ENCODE assay signal across 1 cellular context in the genomic region with DNA sequence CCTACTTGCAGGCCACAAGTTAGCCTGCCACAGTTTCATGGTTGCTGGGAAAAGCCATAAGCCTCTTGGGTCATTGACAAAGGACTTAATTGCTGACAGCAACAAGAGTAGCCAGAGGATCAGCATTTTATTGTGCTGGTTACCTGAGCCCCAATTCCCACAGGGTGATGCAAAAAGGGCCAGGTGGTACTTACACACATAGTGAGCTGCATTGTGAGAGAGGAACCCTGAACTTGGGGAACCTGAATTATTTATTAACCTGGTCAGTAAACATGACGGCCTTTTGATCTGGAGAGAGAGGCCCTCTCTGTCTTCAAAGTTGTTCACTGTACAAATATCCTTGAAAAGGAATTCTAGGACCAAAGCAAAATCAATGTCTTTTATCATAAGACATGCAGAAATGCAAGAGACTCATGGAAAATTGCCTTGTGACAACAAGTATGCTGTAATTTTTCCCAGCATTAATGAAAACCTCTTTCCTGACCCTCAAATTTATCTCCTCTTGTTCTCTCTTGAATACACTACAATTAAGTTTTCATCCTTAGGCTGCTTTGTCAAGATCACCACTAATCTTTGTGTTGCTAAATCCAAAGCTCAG.
A peak's percentile ranks its signal among the peaks of the same experiment; 100 is the strongest.
TF ChIP-seq lines count a peak whose summit lies in the region.

No MANE protein-coding gene starts in this region.

TF ChIP-seq in HepG2, 621 proteins besides CTCF, POLR2A, EP300 and RAD21 (continued from another document and continues in another):
- 0 out of 2 replicates have a peak, but pooled peaks have one; percentile 16 for TF ChIP-seq RBAK (CRISPR knock-in tag; IDR thresholded peaks at IDR 0.05)
- TF ChIP-seq ZNF274 (CRISPR knock-in tag; IDR thresholded peaks at IDR 0.05) = no peak
- TF ChIP-seq ZBTB42 (CRISPR knock-in tag; IDR thresholded peaks at IDR 0.05) = 0 out of 2 replicates have a peak, but pooled peaks have one; percentile 77
- TF ChIP-seq JUNB (CRISPR knock-in tag; IDR thresholded peaks at IDR 0.05; ENCODE audit: borderline replicate concordance) = no peak
- TF ChIP-seq ZMYM2 (CRISPR knock-in tag; IDR thresholded peaks at IDR 0.05) = no peak
- no peak for TF ChIP-seq SP4 (CRISPR knock-in tag; IDR thresholded peaks at IDR 0.05)
- TF ChIP-seq, protein P1, sequence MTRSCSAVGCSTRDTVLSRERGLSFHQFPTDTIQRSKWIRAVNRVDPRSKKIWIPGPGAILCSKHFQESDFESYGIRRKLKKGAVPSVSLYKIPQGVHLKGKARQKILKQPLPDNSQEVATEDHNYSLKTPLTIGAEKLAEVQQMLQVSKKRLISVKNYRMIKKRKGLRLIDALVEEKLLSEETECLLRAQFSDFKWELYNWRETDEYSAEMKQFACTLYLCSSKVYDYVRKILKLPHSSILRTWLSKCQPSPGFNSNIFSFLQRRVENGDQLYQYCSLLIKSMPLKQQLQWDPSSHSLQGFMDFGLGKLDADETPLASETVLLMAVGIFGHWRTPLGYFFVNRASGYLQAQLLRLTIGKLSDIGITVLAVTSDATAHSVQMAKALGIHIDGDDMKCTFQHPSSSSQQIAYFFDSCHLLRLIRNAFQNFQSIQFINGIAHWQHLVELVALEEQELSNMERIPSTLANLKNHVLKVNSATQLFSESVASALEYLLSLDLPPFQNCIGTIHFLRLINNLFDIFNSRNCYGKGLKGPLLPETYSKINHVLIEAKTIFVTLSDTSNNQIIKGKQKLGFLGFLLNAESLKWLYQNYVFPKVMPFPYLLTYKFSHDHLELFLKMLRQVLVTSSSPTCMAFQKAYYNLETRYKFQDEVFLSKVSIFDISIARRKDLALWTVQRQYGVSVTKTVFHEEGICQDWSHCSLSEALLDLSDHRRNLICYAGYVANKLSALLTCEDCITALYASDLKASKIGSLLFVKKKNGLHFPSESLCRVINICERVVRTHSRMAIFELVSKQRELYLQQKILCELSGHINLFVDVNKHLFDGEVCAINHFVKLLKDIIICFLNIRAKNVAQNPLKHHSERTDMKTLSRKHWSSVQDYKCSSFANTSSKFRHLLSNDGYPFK (CRISPR knock-in tag; IDR thresholded peaks at IDR 0.05; ENCODE audit: borderline replicate concordance) = no peak
- TF ChIP-seq ZC3H4 (CRISPR knock-in tag; IDR thresholded peaks at IDR 0.05; ENCODE audit: borderline replicate concordance) = no peak
- TF ChIP-seq, protein P2, sequence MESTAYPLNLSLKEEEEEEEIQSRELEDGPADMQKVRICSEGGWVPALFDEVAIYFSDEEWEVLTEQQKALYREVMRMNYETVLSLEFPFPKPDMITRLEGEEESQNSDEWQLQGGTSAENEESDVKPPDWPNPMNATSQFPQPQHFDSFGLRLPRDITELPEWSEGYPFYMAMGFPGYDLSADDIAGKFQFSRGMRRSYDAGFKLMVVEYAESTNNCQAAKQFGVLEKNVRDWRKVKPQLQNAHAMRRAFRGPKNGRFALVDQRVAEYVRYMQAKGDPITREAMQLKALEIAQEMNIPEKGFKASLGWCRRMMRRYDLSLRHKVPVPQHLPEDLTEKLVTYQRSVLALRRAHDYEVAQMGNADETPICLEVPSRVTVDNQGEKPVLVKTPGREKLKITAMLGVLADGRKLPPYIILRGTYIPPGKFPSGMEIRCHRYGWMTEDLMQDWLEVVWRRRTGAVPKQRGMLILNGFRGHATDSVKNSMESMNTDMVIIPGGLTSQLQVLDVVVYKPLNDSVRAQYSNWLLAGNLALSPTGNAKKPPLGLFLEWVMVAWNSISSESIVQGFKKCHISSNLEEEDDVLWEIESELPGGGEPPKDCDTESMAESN (CRISPR knock-in tag; conservative IDR thresholded peaks at IDR 0.05) = 0 out of 2 replicates have a peak, but pooled peaks have one; percentile 44
- TF ChIP-seq MED13 (CRISPR knock-in tag; IDR thresholded peaks at IDR 0.05) = peak; percentile 100
- TF ChIP-seq, protein P3, sequence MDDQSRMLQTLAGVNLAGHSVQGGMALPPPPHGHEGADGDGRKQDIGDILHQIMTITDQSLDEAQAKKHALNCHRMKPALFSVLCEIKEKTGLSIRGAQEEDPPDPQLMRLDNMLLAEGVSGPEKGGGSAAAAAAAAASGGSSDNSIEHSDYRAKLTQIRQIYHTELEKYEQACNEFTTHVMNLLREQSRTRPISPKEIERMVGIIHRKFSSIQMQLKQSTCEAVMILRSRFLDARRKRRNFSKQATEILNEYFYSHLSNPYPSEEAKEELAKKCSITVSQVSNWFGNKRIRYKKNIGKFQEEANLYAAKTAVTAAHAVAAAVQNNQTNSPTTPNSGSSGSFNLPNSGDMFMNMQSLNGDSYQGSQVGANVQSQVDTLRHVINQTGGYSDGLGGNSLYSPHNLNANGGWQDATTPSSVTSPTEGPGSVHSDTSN (CRISPR knock-in tag; IDR thresholded peaks at IDR 0.05; ENCODE audit: borderline replicate concordance) = 0 out of 2 replicates have a peak, but pooled peaks have one; percentile 19
- TF ChIP-seq ZNF75D (CRISPR knock-in tag; IDR thresholded peaks at IDR 0.05; ENCODE audit: borderline replicate concordance) = no peak
- peak; percentile 61; the same call in 1 of the 2 replicates for TF ChIP-seq ZNF256 (CRISPR knock-in tag; conservative IDR thresholded peaks at IDR 0.05)
- no peak for TF ChIP-seq ZNF30 (CRISPR knock-in tag; IDR thresholded peaks at IDR 0.05)
- TF ChIP-seq SPEN (CRISPR knock-in tag; IDR thresholded peaks at IDR 0.05; ENCODE audit: low read depth) = peak; percentile 80; the same call in 1 of the 2 replicates
- no peak; the same call in 1 of the 2 replicates for TF ChIP-seq KDM5A (IDR thresholded peaks at IDR 0.05; ENCODE audit: borderline replicate concordance, low read length)
- no peak for TF ChIP-seq RAD51 (IDR thresholded peaks at IDR 0.05; ENCODE audit: borderline replicate concordance)
- no peak for TF ChIP-seq ZNF549 (CRISPR knock-in tag; IDR thresholded peaks at IDR 0.05)
- TF ChIP-seq ZNF230 (CRISPR knock-in tag; IDR thresholded peaks at IDR 0.05) = no peak; the same call in 1 of the 2 replicates
- no peak for TF ChIP-seq EED (CRISPR knock-in tag; IDR thresholded peaks at IDR 0.05)
- TF ChIP-seq PHF5A (CRISPR knock-in tag; IDR thresholded peaks at IDR 0.05; ENCODE audit: low read depth, unreplicated experiment) = no peak
- TF ChIP-seq, protein P4, sequence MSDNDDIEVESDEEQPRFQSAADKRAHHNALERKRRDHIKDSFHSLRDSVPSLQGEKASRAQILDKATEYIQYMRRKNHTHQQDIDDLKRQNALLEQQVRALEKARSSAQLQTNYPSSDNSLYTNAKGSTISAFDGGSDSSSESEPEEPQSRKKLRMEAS (IDR thresholded peaks at IDR 0.05) = peak; percentile 63; the same call in 1 of the 2 replicates
- TF ChIP-seq ZNF83 (CRISPR knock-in tag; IDR thresholded peaks at IDR 0.05; ENCODE audit: borderline replicate concordance) = no peak
- TF ChIP-seq, protein P5, sequence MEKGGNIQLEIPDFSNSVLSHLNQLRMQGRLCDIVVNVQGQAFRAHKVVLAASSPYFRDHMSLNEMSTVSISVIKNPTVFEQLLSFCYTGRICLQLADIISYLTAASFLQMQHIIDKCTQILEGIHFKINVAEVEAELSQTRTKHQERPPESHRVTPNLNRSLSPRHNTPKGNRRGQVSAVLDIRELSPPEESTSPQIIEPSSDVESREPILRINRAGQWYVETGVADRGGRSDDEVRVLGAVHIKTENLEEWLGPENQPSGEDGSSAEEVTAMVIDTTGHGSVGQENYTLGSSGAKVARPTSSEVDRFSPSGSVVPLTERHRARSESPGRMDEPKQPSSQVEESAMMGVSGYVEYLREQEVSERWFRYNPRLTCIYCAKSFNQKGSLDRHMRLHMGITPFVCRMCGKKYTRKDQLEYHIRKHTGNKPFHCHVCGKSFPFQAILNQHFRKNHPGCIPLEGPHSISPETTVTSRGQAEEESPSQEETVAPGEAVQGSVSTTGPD (CRISPR knock-in tag; IDR thresholded peaks at IDR 0.05) = no peak
- peak; percentile 89 for TF ChIP-seq MAFF (IDR thresholded peaks at IDR 0.05; ENCODE audit: low read depth, low read length)
- no peak for TF ChIP-seq TCF12 (IDR thresholded peaks at IDR 0.05)
- peak; percentile 98 for TF ChIP-seq TCF12 (CRISPR knock-in tag; IDR thresholded peaks at IDR 0.05)
- peak; percentile 99 for TF ChIP-seq HNRNPUL1 (IDR thresholded peaks at IDR 0.05; ENCODE audit: low read depth, low read length)
- TF ChIP-seq ZMYM3 (CRISPR knock-in tag; IDR thresholded peaks at IDR 0.05) = peak; percentile 58
- no peak; the same call in 1 of the 2 replicates for TF ChIP-seq ARID2 (CRISPR knock-in tag; IDR thresholded peaks at IDR 0.05; ENCODE audit: borderline replicate concordance)
- peak; percentile 96 for TF ChIP-seq NR2F6 (IDR thresholded peaks at IDR 0.05)
- no peak; the same call in 1 of the 2 replicates for TF ChIP-seq NR2F6 (CRISPR knock-in tag; IDR thresholded peaks at IDR 0.05)
- peak; percentile 100 for TF ChIP-seq ISL2 (CRISPR knock-in tag; IDR thresholded peaks at IDR 0.05)
- TF ChIP-seq, protein P6, sequence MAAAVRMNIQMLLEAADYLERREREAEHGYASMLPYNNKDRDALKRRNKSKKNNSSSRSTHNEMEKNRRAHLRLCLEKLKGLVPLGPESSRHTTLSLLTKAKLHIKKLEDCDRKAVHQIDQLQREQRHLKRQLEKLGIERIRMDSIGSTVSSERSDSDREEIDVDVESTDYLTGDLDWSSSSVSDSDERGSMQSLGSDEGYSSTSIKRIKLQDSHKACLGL (CRISPR knock-in tag; IDR thresholded peaks at IDR 0.05) = no peak
- no peak for TF ChIP-seq CCAR2 (optimal IDR thresholded peaks at IDR 0.05; ENCODE audit: low read depth, low read length)
- TF ChIP-seq, protein P7, sequence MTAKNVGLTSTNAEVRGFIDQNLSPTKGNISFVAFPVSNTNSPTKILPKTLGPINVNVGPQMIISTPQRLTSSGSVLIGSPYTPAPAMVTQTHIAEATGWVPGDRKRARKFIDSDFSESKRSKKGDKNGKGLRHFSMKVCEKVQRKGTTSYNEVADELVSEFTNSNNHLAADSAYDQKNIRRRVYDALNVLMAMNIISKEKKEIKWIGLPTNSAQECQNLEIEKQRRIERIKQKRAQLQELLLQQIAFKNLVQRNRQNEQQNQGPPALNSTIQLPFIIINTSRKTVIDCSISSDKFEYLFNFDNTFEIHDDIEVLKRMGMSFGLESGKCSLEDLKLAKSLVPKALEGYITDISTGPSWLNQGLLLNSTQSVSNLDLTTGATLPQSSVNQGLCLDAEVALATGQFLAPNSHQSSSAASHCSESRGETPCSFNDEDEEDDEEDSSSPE (CRISPR knock-in tag; IDR thresholded peaks at IDR 0.05) = no peak
- TF ChIP-seq ZNF446 (CRISPR knock-in tag; IDR thresholded peaks at IDR 0.05) = no peak
- no peak for TF ChIP-seq KMT2A (CRISPR knock-in tag; IDR thresholded peaks at IDR 0.05)
- peak; percentile 97; the same call in 1 of the 2 replicates for TF ChIP-seq NCOR1 (IDR thresholded peaks at IDR 0.05; ENCODE audit: borderline replicate concordance, low read length)
- TF ChIP-seq, protein P8, sequence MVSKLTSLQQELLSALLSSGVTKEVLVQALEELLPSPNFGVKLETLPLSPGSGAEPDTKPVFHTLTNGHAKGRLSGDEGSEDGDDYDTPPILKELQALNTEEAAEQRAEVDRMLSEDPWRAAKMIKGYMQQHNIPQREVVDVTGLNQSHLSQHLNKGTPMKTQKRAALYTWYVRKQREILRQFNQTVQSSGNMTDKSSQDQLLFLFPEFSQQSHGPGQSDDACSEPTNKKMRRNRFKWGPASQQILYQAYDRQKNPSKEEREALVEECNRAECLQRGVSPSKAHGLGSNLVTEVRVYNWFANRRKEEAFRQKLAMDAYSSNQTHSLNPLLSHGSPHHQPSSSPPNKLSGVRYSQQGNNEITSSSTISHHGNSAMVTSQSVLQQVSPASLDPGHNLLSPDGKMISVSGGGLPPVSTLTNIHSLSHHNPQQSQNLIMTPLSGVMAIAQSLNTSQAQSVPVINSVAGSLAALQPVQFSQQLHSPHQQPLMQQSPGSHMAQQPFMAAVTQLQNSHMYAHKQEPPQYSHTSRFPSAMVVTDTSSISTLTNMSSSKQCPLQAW (CRISPR knock-in tag; IDR thresholded peaks at IDR 0.05) = peak; percentile 100
- no peak for TF ChIP-seq ZNF546 (CRISPR knock-in tag; conservative IDR thresholded peaks at IDR 0.05)
- peak; percentile 99 for TF ChIP-seq TCF7L2 (IDR thresholded peaks at IDR 0.05; ENCODE audit: low read depth, low read length)
- TF ChIP-seq GABPB1 (CRISPR knock-in tag; IDR thresholded peaks at IDR 0.05) = no peak; the same call in 1 of the 2 replicates
- no peak for TF ChIP-seq ZNF33A (CRISPR knock-in tag; IDR thresholded peaks at IDR 0.05; ENCODE audit: borderline replicate concordance)
- TF ChIP-seq ZNF878 (CRISPR knock-in tag; IDR thresholded peaks at IDR 0.05) = peak; percentile 41; the same call in 1 of the 2 replicates
- peak; percentile 18; the same call in 1 of the 2 replicates for TF ChIP-seq ZSCAN29 (CRISPR knock-in tag; conservative IDR thresholded peaks at IDR 0.05)
- no peak for TF ChIP-seq ZFP36 (IDR thresholded peaks at IDR 0.05; ENCODE audit: borderline replicate concordance, low read depth, low read length, partially characterized antibody)
- TF ChIP-seq ZNF354B (CRISPR knock-in tag; IDR thresholded peaks at IDR 0.05) = no peak
- TF ChIP-seq NR2C2 (CRISPR knock-in tag; IDR thresholded peaks at IDR 0.05; ENCODE audit: borderline replicate concordance) = peak; percentile 66
- no peak for TF ChIP-seq ZNF720 (CRISPR knock-in tag; IDR thresholded peaks at IDR 0.05)
- TF ChIP-seq DNMT3B (CRISPR knock-in tag; conservative IDR thresholded peaks at IDR 0.05) = no peak
- TF ChIP-seq, protein P9, sequence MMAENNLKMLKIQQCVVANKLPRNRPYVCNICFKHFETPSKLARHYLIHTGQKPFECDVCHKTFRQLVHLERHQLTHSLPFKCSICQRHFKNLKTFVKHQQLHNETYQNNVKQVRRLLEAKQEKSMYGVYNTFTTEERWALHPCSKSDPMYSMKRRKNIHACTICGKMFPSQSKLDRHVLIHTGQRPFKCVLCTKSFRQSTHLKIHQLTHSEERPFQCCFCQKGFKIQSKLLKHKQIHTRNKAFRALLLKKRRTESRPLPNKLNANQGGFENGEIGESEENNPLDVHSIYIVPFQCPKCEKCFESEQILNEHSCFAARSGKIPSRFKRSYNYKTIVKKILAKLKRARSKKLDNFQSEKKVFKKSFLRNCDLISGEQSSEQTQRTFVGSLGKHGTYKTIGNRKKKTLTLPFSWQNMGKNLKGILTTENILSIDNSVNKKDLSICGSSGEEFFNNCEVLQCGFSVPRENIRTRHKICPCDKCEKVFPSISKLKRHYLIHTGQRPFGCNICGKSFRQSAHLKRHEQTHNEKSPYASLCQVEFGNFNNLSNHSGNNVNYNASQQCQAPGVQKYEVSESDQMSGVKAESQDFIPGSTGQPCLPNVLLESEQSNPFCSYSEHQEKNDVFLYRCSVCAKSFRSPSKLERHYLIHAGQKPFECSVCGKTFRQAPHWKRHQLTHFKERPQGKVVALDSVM (CRISPR knock-in tag; IDR thresholded peaks at IDR 0.05) = 0 out of 2 replicates have a peak, but pooled peaks have one; percentile 43
- no peak for TF ChIP-seq ZNF263 (CRISPR knock-in tag; IDR thresholded peaks at IDR 0.05)
- TF ChIP-seq SIX1 (CRISPR knock-in tag; IDR thresholded peaks at IDR 0.05; ENCODE audit: borderline replicate concordance) = peak; percentile 83; the same call in 1 of the 2 replicates
- TF ChIP-seq CEBPB (IDR thresholded peaks at IDR 0.05; ENCODE audit: borderline replicate concordance, low read depth, low read length) = peak; percentile 56; the same call in 1 of the 2 replicates
- TF ChIP-seq ZNF496 (CRISPR knock-in tag; IDR thresholded peaks at IDR 0.05; ENCODE audit: insufficient replicate concordance) = no peak
- peak; percentile 50; the same call in 1 of the 2 replicates for TF ChIP-seq ZNF292 (CRISPR knock-in tag; IDR thresholded peaks at IDR 0.05; ENCODE audit: borderline replicate concordance, low read depth)
